Comparison of ENCODE assay signal across 17 cellular contexts in genomic region chr22:31891366-31892079, GRCh38. TPM values are rescaled to one million over a fixed set of nuclear protein-coding genes. Genes with fewer than 3 reads are reported as not detected.
DNase-seq lines count a peak whose midpoint lies in the region; ATAC-seq lines count a peak whose summit lies in the region.
"Had no signal": no experiment of that assay in that cellular context is flagged by ENCODE, and none has a peak within 500 bp of the region (broad histone marks: within the 10 kb centered on the region; RNA-seq: fewer than 3 reads in every experiment).

No MANE protein-coding gene starts in this region.

- H3K4me3 ChIP-seq in mesenchymal stem cell (ENCODE audit: insufficient read depth in 1 of 2, low read depth in 1 of 2, low read length in 2 of 2): no peak overlapping the region
- H3K4me3 ChIP-seq: colonic mucosa, lung, thyroid gland had no signal

- H3K4me1 ChIP-seq in mesenchymal stem cell (ENCODE audit: control insufficient read depth, insufficient read depth, low read depth, low read length): peaks cover 2% of the 10 kb centered on the region
- H3K4me1 ChIP-seq: colonic mucosa had no signal

- no peak overlapping the region for H3K18ac ChIP-seq in mesenchymal stem cell (ENCODE audit: low read depth in 1 of 2, low read length in 2 of 2)

- no peak overlapping the region for H3K23ac ChIP-seq in mesenchymal stem cell (ENCODE audit: low read length in 2 of 2)

- peaks cover 10 to 37% of the 10 kb centered on the region in 2 experiments for H3K36me3 ChIP-seq in mesenchymal stem cell (ENCODE audit: control insufficient read depth in 1 of 2, insufficient read depth in 2 of 2, low read depth in 1 of 2, low read length in 2 of 2)
- H3K36me3 ChIP-seq: colonic mucosa had no signal

- H3K9me3 ChIP-seq in mesenchymal stem cell (ENCODE audit: control insufficient read depth, low read length): no peaks in the 10 kb centered on the region
- H3K9me3 ChIP-seq: colonic mucosa, thyroid gland had no signal

- H3K27ac ChIP-seq in mesenchymal stem cell (ENCODE audit: low read length, poor library complexity, severe bottlenecking): no peak overlapping the region
- H3K27ac ChIP-seq: colonic mucosa had no signal

- no peaks in the 10 kb centered on the region for H3K27me3 ChIP-seq in mesenchymal stem cell (ENCODE audit: control insufficient read depth in 1 of 2, insufficient read depth in 1 of 2, low read length in 2 of 2)
- H3K27me3 ChIP-seq: colonic mucosa, thyroid gland had no signal

- no peak overlapping the region for H2AFZ ChIP-seq in mesenchymal stem cell (ENCODE audit: low read depth, low read length)

- H3K4me2 ChIP-seq in mesenchymal stem cell (ENCODE audit: low read length, poor library complexity, severe bottlenecking): no peak overlapping the region

- no peaks in the 10 kb centered on the region for H3K79me1 ChIP-seq in mesenchymal stem cell (replicated peaks; ENCODE audit: low read length, poor library complexity, severe bottlenecking)

- H3K4ac ChIP-seq in mesenchymal stem cell (ENCODE audit: low read depth in 1 of 2, low read length in 2 of 2): no peak overlapping the region

- H2BK5ac ChIP-seq in mesenchymal stem cell (ENCODE audit: low read depth, low read length, poor library complexity, severe bottlenecking): no peak overlapping the region

- H4K91ac ChIP-seq in mesenchymal stem cell (ENCODE audit: low read length): no peak overlapping the region

- H3K14ac ChIP-seq in mesenchymal stem cell (ENCODE audit: low read length in 2 of 2): no peak overlapping the region

- no peak overlapping the region for H2BK120ac ChIP-seq in mesenchymal stem cell (ENCODE audit: low read depth, low read length)

- no peak for ATAC-seq in HG03469 (IDR thresholded peaks at IDR 0.05; ENCODE audit: unreplicated experiment)
- no peak for ATAC-seq in stimulated activated naive CD8-positive, alpha-beta T cell treated with anti-CD3 and anti-CD28 coated beads, Interleukin-15, Interleukin-2, amounts not matched to agents 100 U/mL and 50 U/mL, for 24 hours

- WGBS in mesenchymal stem cell: 77% methylated on average over 5 of the region's 5 CpGs

- no peak overlapping the region for H2AK5ac ChIP-seq in mesenchymal stem cell (ENCODE audit: low read length, severe bottlenecking)

- no peak overlapping the region for H2BK15ac ChIP-seq in mesenchymal stem cell (ENCODE audit: low read depth, poor library complexity, severe bottlenecking)

- no peak overlapping the region for H2BK12ac ChIP-seq in mesenchymal stem cell (ENCODE audit: low read length in 2 of 2)

- DNase-seq in DMS 273 treated with DMSO at 0.1 percent for 48 hours (lab: John Stamatoyannopoulos, UW): peak; percentile 10
- peak; percentile 21 for DNase-seq in LHCN-M2 (ENCODE audit: low read depth)
- peak; percentile 90 for DNase-seq in astrocyte of the hippocampus (ENCODE audit: low read depth, low spot score)
- peak; percentile 29 for DNase-seq in mesenchymal stem cell
- no peak for DNase-seq in stimulated activated CD4-positive, alpha-beta T cell treated with anti-CD3 and anti-CD28 coated beads, Interleukin-12 subunit alpha, Interleukin-12 subunit beta, amount 100 ng/mL, for 4 hours
- DNase-seq in stimulated activated naive CD8-positive, alpha-beta T cell treated with anti-CD3 and anti-CD28 coated beads, Interleukin-15, Interleukin-2, amounts not matched to agents 100 U/mL and 50 U/mL, for 24 hours: no peak
- DNase-seq in SK-N-DZ (ENCODE audit: low spot score): no peak
- DNase-seq: activated CD4-positive, alpha-beta T cell treated with anti-CD3 and anti-CD28 coated beads, Interleukin-2, amount 10 ng/mL, durations not matched to agents 24 days and 14 days; activated effector memory CD4-positive, alpha-beta T cell treated with Interleukin-2 at 50 U/mL for 16 hours; CD4-positive, alpha-beta T cell; colonic mucosa; glutamatergic neuron; NCI-H2081 treated with DMSO at 0.1 percent for 48 hours; Right ventricle myocardium superior; thyroid gland had no signal

- H3K9ac ChIP-seq in mesenchymal stem cell (ENCODE audit: low read length): no peak overlapping the region

- no peak overlapping the region for H4K8ac ChIP-seq in mesenchymal stem cell (ENCODE audit: low read length)

RNA-seq across cellular contexts. Expression of gene YWHAH, which starts 52.8 kb away (rescaled TPM):
- 154 and 167 TPM in 2 replicates for total RNA-seq in LHCN-M2 (2014; rRNA removed)
- polyA plus RNA-seq in LHCN-M2 (2012): 159 TPM
- polyA plus RNA-seq in mesenchymal stem cell (2013, experiment 1 of 2): 82.2 TPM
- polyA plus RNA-seq in mesenchymal stem cell (2013, experiment 2 of 2): 82.8 TPM
- 138 and 160 TPM in 2 replicates for polyA plus RNA-seq in SK-N-DZ (2014; cell fraction: cytosol; rRNA removed)
- polyA plus RNA-seq in SK-N-DZ (2014; cell fraction: nucleus; rRNA removed): 63.4 and 73.7 TPM in 2 replicates

Comparison
In these comparisons a context has a peak if more than half of its experiments do, and no peak if none do; other contexts are left out.
1. DNase-seq: peak in DMS 273 treated with DMSO at 0.1 percent for 48 hours (single experiment), LHCN-M2 (single experiment), astrocyte of the hippocampus (single experiment) and mesenchymal stem cell (single experiment); none in stimulated activated CD4-positive, alpha-beta T cell treated with anti-CD3 and anti-CD28 coated beads, Interleukin-12 subunit alpha, Interleukin-12 subunit beta, amount 100 ng/mL, for 4 hours (single experiment), stimulated activated naive CD8-positive, alpha-beta T cell treated with anti-CD3 and anti-CD28 coated beads, Interleukin-15, Interleukin-2, amounts not matched to agents 100 U/mL and 50 U/mL, for 24 hours (single experiment) and SK-N-DZ (single experiment).